8 cellular contexts compared by ENCODE assay signal in the genomic region with DNA sequence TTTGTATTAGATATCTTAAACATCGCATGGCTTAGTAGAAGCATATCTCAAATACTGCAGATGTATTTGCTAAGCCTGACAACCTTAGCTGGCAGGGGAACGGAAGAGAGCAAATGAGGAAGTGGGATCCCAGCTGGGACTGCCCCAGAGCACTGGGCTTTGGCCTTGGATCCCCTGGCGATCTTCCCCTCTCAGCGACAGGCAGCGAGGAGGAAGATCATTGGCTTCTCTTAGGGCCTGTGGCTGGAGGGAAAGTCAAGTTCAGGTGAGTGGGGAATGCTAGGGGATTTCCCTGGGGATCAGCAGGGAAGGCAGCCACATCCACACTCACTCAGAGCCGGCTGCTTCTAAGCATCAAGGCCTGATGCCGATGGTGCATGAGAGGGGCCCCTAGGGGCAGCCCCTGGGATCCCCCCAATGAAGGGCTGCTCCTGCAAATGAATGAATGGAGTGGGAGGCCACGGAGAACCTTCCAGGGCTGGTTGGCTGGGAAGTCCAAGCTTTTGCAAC. TPM values are rescaled to one million over a fixed set of nuclear protein-coding genes. Genes with fewer than 3 reads are reported as not detected.
DNase-seq lines count a peak whose midpoint lies in the region; ATAC-seq and TF ChIP-seq lines count a peak whose summit lies in the region.

No MANE protein-coding gene starts in this region.

- H3F3A ChIP-seq in PC-9 (ENCODE audit: insufficient read depth, low read depth) (peaks cover 10% of the 10 kb centered on the region; the same call in 1 of the 2 replicates), PC-3 (ENCODE audit: low read length, unreplicated experiment) (no peaks in the 10 kb centered on the region)

- H3K9me3 Mint-ChIP-seq in stimulated activated effector memory CD8-positive, alpha-beta T cell treated with anti-CD3 and anti-CD28 coated beads, Interleukin-12 subunit alpha, Interleukin-12 subunit beta, amount 100 ng/mL, for 72 hours, result no peaks in the 10 kb centered on the region

- no peak overlapping the region for H3K4me3 Mint-ChIP-seq in stimulated activated effector memory CD8-positive, alpha-beta T cell treated with anti-CD3 and anti-CD28 coated beads, Interleukin-12 subunit alpha, Interleukin-12 subunit beta, amount 100 ng/mL, for 72 hours

- peaks cover 15% of the 10 kb centered on the region for H3K4me1 ChIP-seq in PC-9 (replicated peaks; ENCODE audit: insufficient read depth)
- peaks cover 10% of the 10 kb centered on the region for H3K4me1 ChIP-seq in PC-3 (ENCODE audit: insufficient read depth, low read length)

- H2AFZ ChIP-seq in PC-9 (no peak overlapping the region), PC-3 (ENCODE audit: low read length) (no peak overlapping the region)

- H3K27ac ChIP-seq in PC-9, result no peak overlapping the region
- H3K27ac ChIP-seq in PC-3 (ENCODE audit: low read length), result no peak overlapping the region

- H3K27ac Mint-ChIP-seq in stimulated activated effector memory CD8-positive, alpha-beta T cell treated with anti-CD3 and anti-CD28 coated beads, Interleukin-12 subunit alpha, Interleukin-12 subunit beta, amount 100 ng/mL, for 72 hours, result peak overlapping the region; percentile 70

- H3K4me1 Mint-ChIP-seq in stimulated activated effector memory CD8-positive, alpha-beta T cell treated with anti-CD3 and anti-CD28 coated beads, Interleukin-12 subunit alpha, Interleukin-12 subunit beta, amount 100 ng/mL, for 72 hours, result peaks cover 7% of the 10 kb centered on the region

- H3K79me2 ChIP-seq in PC-9 (ENCODE audit: low read depth) (no peaks in the 10 kb centered on the region), PC-3 (ENCODE audit: low read length) (no peaks in the 10 kb centered on the region)

- DNase-seq in GDM1 (lab: John Stamatoyannopoulos, UW) (peak; percentile 72), epithelial cell of esophagus (ENCODE audit: low read depth) (peak; percentile 15), PC-9 (no peak), NCI-H69 (lab: John Stamatoyannopoulos, UW) (no peak), PC-3 (no peak)
- DNase-seq in stimulated activated effector memory CD8-positive, alpha-beta T cell treated with anti-CD3 and anti-CD28 coated beads, Interleukin-12 subunit alpha, Interleukin-12 subunit beta, amount 100 ng/mL, for 72 hours (ENCODE audit: low spot score in 2 of 2), result no peak

- no peaks in the 10 kb centered on the region for H3K36me3 Mint-ChIP-seq in stimulated activated effector memory CD8-positive, alpha-beta T cell treated with anti-CD3 and anti-CD28 coated beads, Interleukin-12 subunit alpha, Interleukin-12 subunit beta, amount 100 ng/mL, for 72 hours

- H3K36me3 ChIP-seq in PC-9 (ENCODE audit: low read depth) (no peaks in the 10 kb centered on the region), PC-3 (ENCODE audit: low read depth, low read length) (no peaks in the 10 kb centered on the region)

- intact Hi-C loops in PC-9 (cut with micrococcal nuclease; ENCODE audit: unreplicated experiment), result no loop called here
- intact Hi-C loops in PC-3 (cut with micrococcal nuclease), result no loop called here

- H4K20me1 ChIP-seq in PC-9 (ENCODE audit: insufficient read depth), result no peaks in the 10 kb centered on the region
- no peaks in the 10 kb centered on the region for H4K20me1 ChIP-seq in PC-3 (ENCODE audit: low read length)

- H3K27me3 ChIP-seq in PC-9 (ENCODE audit: insufficient read depth, low read depth), result no peaks in the 10 kb centered on the region
- H3K27me3 ChIP-seq in PC-3 (ENCODE audit: low read length), result no peaks in the 10 kb centered on the region

- H3K9me2 ChIP-seq in PC-9 (ENCODE audit: insufficient read depth), result no peaks in the 10 kb centered on the region
- H3K9me2 ChIP-seq in PC-3 (replicated peaks; ENCODE audit: low read length), result no peaks in the 10 kb centered on the region

- no peak overlapping the region for H3K9ac ChIP-seq in PC-3 (ENCODE audit: low read length)

- ATAC-seq in GM21360 (IDR thresholded peaks at IDR 0.05; ENCODE audit: unreplicated experiment), result peak; percentile 79
- ATAC-seq in HG03457 (IDR thresholded peaks at IDR 0.05; ENCODE audit: unreplicated experiment), result peak; percentile 81
- ATAC-seq in stimulated activated effector memory CD8-positive, alpha-beta T cell treated with anti-CD3 and anti-CD28 coated beads, Interleukin-12 subunit alpha, Interleukin-12 subunit beta, amount 100 ng/mL, for 72 hours, result peak; percentile 49
- no peak for ATAC-seq in PC-3

- POLR2A ChIA-PET in PC-9 (lab: Charles Lee; ENCODE audit: unreplicated experiment), result no interaction called here
- POLR2A ChIA-PET in PC-3 (lab: Charles Lee; ENCODE audit: unreplicated experiment), result no interaction called here

- H3K4me2 ChIP-seq in PC-9 (no peak overlapping the region), PC-3 (ENCODE audit: low read length) (no peak overlapping the region)

- CTCF ChIA-PET in PC-9 (lab: Charles Lee), result no interaction called here
- CTCF ChIA-PET in PC-3 (lab: Charles Lee), result no interaction called here

- H3K9me3 ChIP-seq in PC-9 (ENCODE audit: insufficient read depth, low read depth) (no peaks in the 10 kb centered on the region), PC-3 (ENCODE audit: low read length) (no peaks in the 10 kb centered on the region)

- BruUV-seq in PC-9 (replicated peaks; lab: Mats Ljungman, UMichigan) (no TSS peak), PC-3 (replicated peaks; lab: Mats Ljungman, UMichigan) (no TSS peak)

- no peak overlapping the region for H3K4me3 ChIP-seq in epithelial cell of esophagus (ENCODE audit: low read length)
- no peak overlapping the region for H3K4me3 ChIP-seq in PC-9
- no peak overlapping the region for H3K4me3 ChIP-seq in PC-3 (ENCODE audit: low read length)

- TF ChIP-seq CTCF in epithelial cell of esophagus (IDR thresholded peaks at IDR 0.05; ENCODE audit: insufficient read depth, low read depth, low read length, missing control alignments) (no peak), PC-9 (conservative IDR thresholded peaks at IDR 0.05) (no peak), PC-3 (conservative IDR thresholded peaks at IDR 0.05; ENCODE audit: low read depth, low read length) (no peak)

RNA-seq across cellular contexts. Expression of a gene that starts 42.0 kb away (rescaled TPM):
- not detected in 2 replicates for total RNA-seq in PC-9 (2021)
- not detected in 2 replicates for total RNA-seq in PC-3 (2014; rRNA removed)

Comparison
In these comparisons a context has a peak if more than half of its experiments do, and no peak if none do; other contexts are left out.
1. DNase-seq: peak in GDM1 (single experiment) and epithelial cell of esophagus (single experiment); none in stimulated activated effector memory CD8-positive, alpha-beta T cell treated with anti-CD3 and anti-CD28 coated beads, Interleukin-12 subunit alpha, Interleukin-12 subunit beta, amount 100 ng/mL, for 72 hours (0 of 2), PC-9 (0 of 2), NCI-H69 (single experiment) and PC-3 (single experiment).